In the genomic region with DNA sequence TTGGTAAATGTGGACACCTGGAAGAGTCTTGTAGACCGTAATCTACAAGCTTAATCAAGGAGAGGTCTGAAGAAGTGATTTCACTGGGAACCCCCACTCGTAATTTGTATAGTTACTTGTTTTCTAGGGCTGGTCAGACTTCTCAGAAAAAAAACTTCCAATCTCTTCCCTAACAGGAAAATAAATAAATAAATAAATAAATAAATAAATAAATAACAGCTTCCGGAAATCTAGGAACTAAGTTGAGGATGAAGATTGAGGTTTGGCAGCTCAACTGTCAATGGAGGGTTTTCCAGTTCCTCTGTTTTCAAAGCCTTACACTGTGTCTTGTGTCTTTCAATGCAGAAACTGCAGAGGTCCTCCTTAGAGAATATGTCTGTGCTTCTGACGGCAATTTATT, we compare ENCODE assay signal across 10 cellular contexts. TPM values are rescaled to one million over a fixed set of nuclear protein-coding genes. Genes with fewer than 3 reads are reported as not detected.
"Had no signal": no experiment of that assay in that cellular context is flagged by ENCODE, and none has a peak within 500 bp of the region (broad histone marks: within the 10 kb centered on the region; RNA-seq: fewer than 3 reads in every experiment).

No MANE protein-coding gene starts in this region.

- H3K27ac ChIP-seq: HL-60, KMS-11 had no signal

- H3K4me3 ChIP-seq: K562 had no signal

- H3K27ac Mint-ChIP-seq: IgD-negative memory B cell had no signal

- H3K4me2 ChIP-seq: KMS-11 had no signal

- DNase-seq: IMR-90, KBM-7, KG1 had no signal

- ATAC-seq: HepG2, K562 had no signal

- H3K4me1 Mint-ChIP-seq: IgD-negative memory B cell had no signal

- H3K27me3 Mint-ChIP-seq: IgD-negative memory B cell had no signal

- H3K9ac ChIP-seq: KMS-11 had no signal

- H3K4me3 Mint-ChIP-seq: IgD-negative memory B cell had no signal

RNA-seq across cellular contexts. Expression of gene TYR, which starts 17.7 kb away (rescaled TPM):
- total RNA-seq: HepG2, HT-29, HT1080, IMR-90, K562 had no signal
